In genomic region chr2:237515166-237515565, GRCh38 we compare ENCODE assay signal across 21 cellular contexts. TPM values are rescaled to one million over a fixed set of nuclear protein-coding genes. Genes with fewer than 3 reads are reported as not detected.
"Had no signal": no experiment of that assay in that cellular context is flagged by ENCODE, and none has a peak within 500 bp of the region (broad histone marks: within the 10 kb centered on the region; RNA-seq: fewer than 3 reads in every experiment).

No MANE protein-coding gene starts in this region.

- DNase-seq: activated CD4-positive, alpha-beta T cell treated with anti-CD3 and anti-CD28 coated beads, Interleukin-2, amount 50 U/mL, for 1 hour; activated naive CD4-positive, alpha-beta T cell treated with Interleukin-2 at 50 U/mL for 16 hours; activated naive CD8-positive, alpha-beta T cell treated with anti-CD3 and anti-CD28 coated beads, Interleukin-2, amount 50 U/mL, for 24 hours; activated T-cell treated with anti-CD3 and anti-CD28 coated beads for 4 hours; dorsolateral prefrontal cortex; endodermal cell; islet precursor cell; left lung; mesendoderm; natural killer cell; occipital lobe; stimulated activated CD4-positive, alpha-beta T cell treated with anti-CD3 and anti-CD28 coated beads, Interleukin-12 subunit alpha, Interleukin-12 subunit beta, amount 100 ng/mL, for 4 hours; stimulated activated CD4-positive, alpha-beta T cell treated with anti-CD3 and anti-CD28 coated beads, Interleukin-2, amount 100 ng/mL, for 24 hours; stomach; upper lobe of right lung had no signal

- H3K27ac ChIP-seq: ascending aorta, dorsolateral prefrontal cortex, left lung, thoracic aorta, upper lobe of right lung had no signal

- H3K4me3 ChIP-seq: ascending aorta, dorsolateral prefrontal cortex, gastroesophageal sphincter, left lung, stomach, thoracic aorta, upper lobe of right lung had no signal

- ATAC-seq: activated naive CD8-positive, alpha-beta T cell treated with anti-CD3 and anti-CD28 coated beads, Interleukin-2, amount 50 U/mL, for 24 hours; gastroesophageal sphincter; left lung; natural killer cell; upper lobe of right lung had no signal

- H3K9me3 ChIP-seq: ascending aorta, gastroesophageal sphincter, left lung, stomach, thoracic aorta, upper lobe of right lung had no signal

- H3K36me3 ChIP-seq: ascending aorta, gastroesophageal sphincter, thoracic aorta had no signal

- H3K27me3 ChIP-seq: ascending aorta, dorsolateral prefrontal cortex, gastroesophageal sphincter, left lung, stomach, upper lobe of right lung had no signal

- H3K4me1 ChIP-seq: ascending aorta had no signal

RNA-seq across cellular contexts. Expression of gene MLPH, which starts 28.1 kb away (rescaled TPM):
- total RNA-seq: natural killer cell had no signal

RNA-seq across cellular contexts. Expression of gene PRLH, which starts 51.2 kb away (rescaled TPM):
- total RNA-seq: ascending aorta, bronchial epithelial cell, dorsolateral prefrontal cortex, endodermal cell, epithelial cell of proximal tubule, gastroesophageal sphincter, left lung, natural killer cell, occipital lobe, posterior vena cava, stomach, thoracic aorta, upper lobe of right lung had no signal
